In the genomic region with DNA sequence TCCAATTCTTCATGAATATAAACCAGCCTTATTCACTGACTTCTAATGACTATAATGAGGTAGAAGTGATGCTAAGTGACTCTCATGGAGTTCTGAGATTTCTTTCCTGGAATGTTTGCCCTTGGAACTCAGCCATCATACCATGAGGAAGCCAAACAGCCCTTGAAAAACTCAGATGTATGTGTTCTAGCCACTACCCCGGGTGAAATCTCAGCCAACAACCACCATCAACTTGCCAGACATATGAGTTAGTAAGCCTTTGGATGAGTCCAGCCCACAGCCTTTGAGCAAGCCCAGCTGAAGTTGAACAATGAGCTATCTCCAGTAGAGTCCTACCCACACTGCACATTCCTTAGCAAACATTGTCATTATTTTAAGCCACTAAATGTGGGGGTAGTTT, we compare ENCODE assay signal across 18 cellular contexts.
DNase-seq lines count a peak whose midpoint lies in the region; ATAC-seq and TF ChIP-seq lines count a peak whose summit lies in the region.
"Had no signal": no experiment of that assay in that cellular context is flagged by ENCODE, and none has a peak within 500 bp of the region (broad histone marks: within the 10 kb centered on the region; RNA-seq: fewer than 3 reads in every experiment).

No MANE protein-coding gene starts in this region.

- no peak for TF ChIP-seq CTCF in choroid plexus epithelial cell (conservative IDR thresholded peaks at IDR 0.05; ENCODE audit: low read depth, low read length)

- no peaks in the 10 kb centered on the region for H3K9me3 ChIP-seq in MG63
- H3K9me3 ChIP-seq: body of pancreas, left ventricle myocardium inferior had no signal

- H3K27me3 ChIP-seq in MG63 = no peaks in the 10 kb centered on the region
- H3K27me3 ChIP-seq: body of pancreas had no signal

- H3K36me3 ChIP-seq in MG63 = no peaks in the 10 kb centered on the region
- H3K36me3 ChIP-seq: left ventricle myocardium inferior had no signal

- no peak for ATAC-seq in HG03442 (IDR thresholded peaks at IDR 0.05; ENCODE audit: unreplicated experiment)
- ATAC-seq: body of pancreas, HepG2 had no signal

- DNase-seq in Daoy (ENCODE audit: low read depth) (peak; percentile 4), MG63 (peak; percentile 57), choroid plexus epithelial cell (ENCODE audit: low read depth) (peak; percentile 41), myocyte (ENCODE audit: low read depth) (peak; percentile 11), COR-L47 (lab: John Stamatoyannopoulos, UW) (no peak), NCI-H82 treated with DMSO at 0.1 percent for 48 hours (lab: John Stamatoyannopoulos, UW; ENCODE audit: unreplicated experiment) (no peak)
- no peak for DNase-seq in activated CD4-positive, alpha-beta T cell treated with anti-CD3 and anti-CD28 coated beads for 48 hours
- DNase-seq: activated CD4-positive, alpha-beta T cell treated with anti-CD3 and anti-CD28 coated beads, Interleukin-2, amount 50 U/mL, for 4 hours; activated naive CD4-positive, alpha-beta T cell treated with Interleukin-2 at 50 U/mL for 16 hours; AML-193; body of pancreas; left ventricle myocardium inferior; MM.1S; NCI-H187; stimulated activated CD4-positive, alpha-beta T cell treated with anti-CD3 and anti-CD28 coated beads, Interleukin-2, amount 100 ng/mL, for 48 hours had no signal

- no peak overlapping the region for H3K4me3 ChIP-seq in MG63
- no peak overlapping the region for H3K4me3 ChIP-seq in choroid plexus epithelial cell (ENCODE audit: low read depth, low read length)
- H3K4me3 ChIP-seq: body of pancreas, coronary artery, left ventricle myocardium inferior had no signal

Comparison
In these comparisons a context has a peak if more than half of its experiments do, and no peak if none do; other contexts are left out.
1. DNase-seq: peak in Daoy (single experiment), MG63 (single experiment), choroid plexus epithelial cell (single experiment) and myocyte (single experiment); none in COR-L47 (single experiment), activated CD4-positive, alpha-beta T cell treated with anti-CD3 and anti-CD28 coated beads for 48 hours (single experiment) and NCI-H82 treated with DMSO at 0.1 percent for 48 hours (single experiment).